ENCODE assay signal across 8 cellular contexts in the genomic region with DNA sequence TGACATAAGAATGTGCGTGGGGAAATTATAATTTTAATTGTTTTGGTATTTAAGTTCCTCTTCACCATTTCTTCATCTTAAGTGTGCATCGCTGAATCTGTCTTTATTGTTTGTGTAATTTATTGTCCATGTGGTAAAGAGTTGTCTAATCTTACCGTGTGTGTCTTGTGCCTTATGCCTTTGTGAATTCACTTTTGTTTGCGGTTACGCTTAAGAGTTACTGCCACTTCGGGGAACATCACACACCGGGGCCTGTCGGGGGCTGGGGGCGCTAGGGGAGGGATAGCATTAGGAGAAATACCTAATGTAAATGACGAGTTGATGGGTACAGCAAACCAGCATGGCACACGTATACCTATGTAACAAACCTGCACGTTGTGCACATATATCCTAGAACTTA. TPM values are rescaled to one million over a fixed set of nuclear protein-coding genes. Genes with fewer than 3 reads are reported as not detected.
DNase-seq lines count a peak whose midpoint lies in the region; ATAC-seq, FAIRE-seq and TF ChIP-seq lines count a peak whose summit lies in the region.

No MANE protein-coding gene starts in this region.

- intact Hi-C loops in K562 (cut with micrococcal nuclease), result no loop called here

- H3K27me3 Mint-ChIP-seq in HFFc6 (ENCODE audit: insufficient read depth), result peaks cover 2% of the 10 kb centered on the region; the same call in 1 of the 2 replicates

- no TSS peak for BruUV-seq in K562 (replicated peaks; lab: Mats Ljungman, UMichigan)

- no peak for FAIRE-seq in K562 (lab: Jason Lieb, UNC)

- peaks cover 5 to 9% of the 10 kb centered on the region in 2 experiments; a peak in 4 of 5 replicates for H3K4me1 ChIP-seq in K562 (replicated peaks in 1 of 2; ENCODE audit: control insufficient read depth in 2 of 2, insufficient read depth in 2 of 2, low read length in 2 of 2)
- H3K4me1 ChIP-seq in mesodermal cell (ENCODE audit: control insufficient read depth, insufficient read depth, low read length, poor library complexity, severe bottlenecking), result no peaks in the 10 kb centered on the region

- in situ Hi-C loops in K562 (cut with MboI), result no loop called here

- H3K9me1 ChIP-seq in K562 (ENCODE audit: control insufficient read depth, insufficient read depth, low read length), result no peaks in the 10 kb centered on the region

- peaks cover 46% of the 10 kb centered on the region for H3K79me2 ChIP-seq in K562 (ENCODE audit: control insufficient read depth, insufficient read depth, low read length)

- no peak for DNase-seq in HFFc6
- DNase-seq in K562 (ENCODE audit: extremely low read depth in 1 of 4, low spot score in 3 of 4), result peak in 1 of 4 experiments; percentile 23
- DNase-seq in NCI-H345 treated with DMSO at 0.1 percent for 48 hours (lab: John Stamatoyannopoulos, UW; ENCODE audit: unreplicated experiment), result no peak
- no peak for DNase-seq in stimulated activated CD4-positive, alpha-beta T cell treated with anti-CD3 and anti-CD28 coated beads, Interleukin-15, amount 100 ng/mL, for 24 hours
- no peak for DNase-seq in NCI-H128 (lab: John Stamatoyannopoulos, UW; ENCODE audit: unreplicated experiment)
- DNase-seq in amygdala (lab: John Stamatoyannopoulos, UW), result no peak

- peak; percentile 25 for ATAC-seq in K562

- no peaks in the 10 kb centered on the region for H3K27me3 ChIP-seq in K562 (ENCODE audit: control insufficient read depth in 2 of 2, insufficient read depth in 2 of 2, low read length in 2 of 2)

- 1% methylated on average over 12 of the region's 12 CpGs for WGBS in K562 (ENCODE audit: insufficient coverage, low coverage, missing lambda C conversion rate)
- 0 to 20% methylated on average over 2 of the region's 12 CpGs for WGBS in mesodermal cell (ENCODE audit: insufficient coverage in 2 of 2), 2 experiments

- TF ChIP-seq POLR2A in K562 (conservative IDR thresholded peaks at IDR 0.05), result no peak

- no peak for TF ChIP-seq CTCF in 22Rv1 (IDR thresholded peaks at IDR 0.05)
- no peak for TF ChIP-seq CTCF in HFFc6 (IDR thresholded peaks at IDR 0.05)
- TF ChIP-seq CTCF in K562 (IDR thresholded peaks at IDR 0.05 in 2 of 3, conservative IDR thresholded peaks at IDR 0.05 in 1 of 3; ENCODE audit: insufficient read depth in 2 of 3, low read depth in 1 of 3, low read length in 3 of 3), result no peak

- peaks cover 3% of the 10 kb centered on the region; the same call in 1 of the 2 replicates for H3K9me3 ChIP-seq in K562 (replicated peaks; ENCODE audit: control insufficient read depth, insufficient read depth, low read depth, low read length)
- no peaks in the 10 kb centered on the region for H3K9me3 ChIP-seq in mesodermal cell (ENCODE audit: control insufficient read depth, low read length)

- POLR2A ChIA-PET in K562 (lab: Yijun Ruan, JAX), result no interaction called here

- CTCF ChIA-PET in K562 (lab: Yijun Ruan, JAX; ENCODE audit: low intra/inter-chr PET ratio), result no interaction called here

- TF ChIP-seq RAD21 in K562 (CRISPR knock-in tag; conservative IDR thresholded peaks at IDR 0.05 in 1 of 2, IDR thresholded peaks at IDR 0.05 in 1 of 2), result no peak

- H3K27ac ChIP-seq in 22Rv1, result peak overlapping the region; percentile 72
- peak overlapping the region; percentile 88 for H3K27ac ChIP-seq in K562 (ENCODE audit: extremely low read depth, low read depth, low read length)
- H3K27ac ChIP-seq in mesodermal cell (ENCODE audit: low read depth, low read length, severe bottlenecking), result peak overlapping the region; percentile 98

- no peaks in the 10 kb centered on the region for H3K9me3 Mint-ChIP-seq in HFFc6

- H3K27ac Mint-ChIP-seq in HFFc6, result peak overlapping the region; percentile 66

- H3K36me3 ChIP-seq in K562 (ENCODE audit: control insufficient read depth, insufficient read depth, low read length), result no peaks in the 10 kb centered on the region
- no peaks in the 10 kb centered on the region for H3K36me3 ChIP-seq in mesodermal cell (ENCODE audit: control insufficient read depth, insufficient read depth, low read length)

- H3K36me3 Mint-ChIP-seq in HFFc6 (ENCODE audit: low read depth), result no peaks in the 10 kb centered on the region

- H3K4me3 Mint-ChIP-seq in HFFc6, result peak overlapping the region; percentile 89

- peak overlapping the region; percentile 69 to 96 for H3K9ac ChIP-seq in K562 (ENCODE audit: insufficient read depth in 1 of 2, low read depth in 2 of 2, low read length in 2 of 2)

- H4K20me1 ChIP-seq in K562 (replicated peaks; ENCODE audit: control insufficient read depth, insufficient read depth, low read length), result no peaks in the 10 kb centered on the region

- peaks cover 39% of the 10 kb centered on the region for H3K4me1 Mint-ChIP-seq in HFFc6 (ENCODE audit: low read depth)

- no peak for TF ChIP-seq EP300 in K562 (IDR thresholded peaks at IDR 0.05; ENCODE audit: low read length)

- H3K4me3 ChIP-seq in K562 (peak overlapping the region; percentile 90), mesodermal cell (ENCODE audit: extremely low read depth, insufficient read depth, low read length, poor library complexity, severe bottlenecking) (peak overlapping the region; percentile 87)

- peak overlapping the region; percentile 98 for H2AFZ ChIP-seq in K562 (ENCODE audit: low read depth, low read length)

- H3K4me2 ChIP-seq in K562 (ENCODE audit: insufficient read depth, low read length), result peak overlapping the region; percentile 99

RNA-seq across cellular contexts. Expression of gene WDR48, which starts 0.8 kb away (rescaled TPM):
- 10 to 100 TPM; 25.7 to 29.1 (median 28.1) TPM for total RNA-seq in HFFc6 (2021; fragmentation: NEBNext Ultra II Directional; extraction: Animal tissue kit (Norgen Biotek cat#: 25700))
- total RNA-seq in K562 (2011; cell fraction: chromatin; rRNA removed; ENCODE audit: low replicate concordance), result 31.6 and 76.0 TPM in 2 replicates
- 13.0 and 16.8 TPM in 2 replicates for total RNA-seq in K562 (2011; cell fraction: nucleolus; rRNA removed)
- 28.7 and 37.4 TPM in 2 replicates for total RNA-seq in K562 (2011; cell fraction: nucleoplasm; rRNA removed)
- total RNA-seq in K562 (2014; rRNA removed) (22.1 and 26.6 TPM in 2 replicates), K562 (2014; rRNA removed; fragmentation: Illumina TruSeq; extraction: Trizol) (48.0 and 58.8 TPM in 2 replicates), K562 (2015; rRNA removed; fragmentation: Illumina TruSeq; extraction: Trizol) (34.4 and 38.1 TPM in 2 replicates), K562 (2021) (45.7 and 48.5 TPM in 2 replicates)
- polyA plus RNA-seq in K562 (2011; rRNA removed) (51.8 and 70.6 TPM in 2 replicates), K562 (2014; fragmentation: Illumina TruSeq; extraction: Trizol) (44.1 and 49.9 TPM in 2 replicates), K562 (2014; fragmentation: Nextera tagmentation; extraction: Ambion mirVana) (10 to 100 TPM; 27.0 to 49.2 TPM), K562 (2014; rRNA removed) (31.1 and 31.2 TPM in 2 replicates)
- polyA plus RNA-seq in K562 (2011; cell fraction: cytosol; rRNA removed), result 14.0 and 23.7 TPM in 2 replicates
- 35.7 and 44.4 TPM in 2 replicates for polyA plus RNA-seq in K562 (2011; cell fraction: nucleus; rRNA removed)
- polyA plus RNA-seq in K562 (2012), result 34.3 and 41.0 TPM in 2 replicates
- polyA minus RNA-seq in K562 (2011; rRNA and poly(A)+ RNA removed), result 113 and 118 TPM in 2 replicates
- 20.6 and 39.8 TPM in 2 replicates for polyA minus RNA-seq in K562 (2011; cell fraction: cytosol; rRNA and poly(A)+ RNA removed)
- polyA minus RNA-seq in K562 (2011; cell fraction: nucleus; rRNA and poly(A)+ RNA removed), result 30.3 and 38.9 TPM in 2 replicates
- 51.9 TPM for polyA plus RNA-seq in mesodermal cell (2013, experiment 1 of 2)
- polyA plus RNA-seq in mesodermal cell (2013, experiment 2 of 2), result 49.3 TPM

RNA-seq across cellular contexts. Expression of gene SCN11A, which starts 0.9 kb away (rescaled TPM):
- total RNA-seq in HFFc6 (2021; fragmentation: NEBNext Ultra II Directional; extraction: Animal tissue kit (Norgen Biotek cat#: 25700)), result not detected
- total RNA-seq in K562 (2011; cell fraction: chromatin; rRNA removed; ENCODE audit: low replicate concordance), result 0.07 TPM in 1 of 2 replicates, not detected in the other
- not detected in 2 replicates for total RNA-seq in K562 (2011; cell fraction: nucleolus; rRNA removed)
- not detected in 2 replicates for total RNA-seq in K562 (2011; cell fraction: nucleoplasm; rRNA removed)
- total RNA-seq in K562 (2014; rRNA removed), result 0.05 TPM in 1 of 2 replicates, not detected in the other
- 0.03 TPM in 1 of 2 replicates, not detected in the other for total RNA-seq in K562 (2014; rRNA removed; fragmentation: Illumina TruSeq; extraction: Trizol)
- 0.04 TPM in 2 replicates for total RNA-seq in K562 (2015; rRNA removed; fragmentation: Illumina TruSeq; extraction: Trizol)
- not detected in 2 replicates for total RNA-seq in K562 (2021)
- polyA plus RNA-seq in K562 (2011; rRNA removed), result 0.01 TPM in 1 of 2 replicates, not detected in the other
- 0.01 TPM in 2 replicates for polyA plus RNA-seq in K562 (2011; cell fraction: cytosol; rRNA removed)
- 0.03 and 0.06 TPM in 2 replicates for polyA plus RNA-seq in K562 (2011; cell fraction: nucleus; rRNA removed)
- polyA plus RNA-seq in K562 (2012), result 0.01 and 0.04 TPM in 2 replicates
- not detected in 2 replicates for polyA plus RNA-seq in K562 (2014; fragmentation: Illumina TruSeq; extraction: Trizol)
- polyA plus RNA-seq in K562 (2014; fragmentation: Nextera tagmentation; extraction: Ambion mirVana), result not detected
- not detected in 2 replicates for polyA plus RNA-seq in K562 (2014; rRNA removed)
- polyA minus RNA-seq in K562 (2011; rRNA and poly(A)+ RNA removed), result not detected in 2 replicates
- polyA minus RNA-seq in K562 (2011; cell fraction: cytosol; rRNA and poly(A)+ RNA removed), result not detected in 2 replicates
- not detected in 2 replicates for polyA minus RNA-seq in K562 (2011; cell fraction: nucleus; rRNA and poly(A)+ RNA removed)
- polyA plus RNA-seq in mesodermal cell (2013, experiment 1 of 2), result 0.48 TPM
- 0.25 TPM for polyA plus RNA-seq in mesodermal cell (2013, experiment 2 of 2)

RNA-seq across cellular contexts. Expression of gene GORASP1, which starts 54.8 kb away (rescaled TPM):
- 10 to 100 TPM; 42.7 to 52.1 (median 47.0) TPM for total RNA-seq in HFFc6 (2021; fragmentation: NEBNext Ultra II Directional; extraction: Animal tissue kit (Norgen Biotek cat#: 25700))
- total RNA-seq in K562 (2011; cell fraction: chromatin; rRNA removed; ENCODE audit: low replicate concordance), result 170 and 347 TPM in 2 replicates
- total RNA-seq in K562 (2011; cell fraction: nucleolus; rRNA removed), result 220 and 236 TPM in 2 replicates
- total RNA-seq in K562 (2011; cell fraction: nucleoplasm; rRNA removed), result 186 and 187 TPM in 2 replicates
- total RNA-seq in K562 (2014; rRNA removed) (67.6 and 83.5 TPM in 2 replicates), K562 (2014; rRNA removed; fragmentation: Illumina TruSeq; extraction: Trizol) (39.7 and 46.8 TPM in 2 replicates), K562 (2015; rRNA removed; fragmentation: Illumina TruSeq; extraction: Trizol) (65.3 and 67.6 TPM in 2 replicates), K562 (2021) (80.7 and 81.2 TPM in 2 replicates)
- polyA plus RNA-seq in K562 (2011; rRNA removed) (87.9 and 116 TPM in 2 replicates), K562 (2014; fragmentation: Illumina TruSeq; extraction: Trizol) (71.3 and 81.3 TPM in 2 replicates), K562 (2014; fragmentation: Nextera tagmentation; extraction: Ambion mirVana) (10 to 100 TPM in 1 of 2 experiments, 1 to 10 TPM in 1; 8.4 to 14.0 TPM), K562 (2014; rRNA removed) (75.3 and 82.3 TPM in 2 replicates)
- 88.5 and 108 TPM in 2 replicates for polyA plus RNA-seq in K562 (2011; cell fraction: cytosol; rRNA removed)
- 454 and 537 TPM in 2 replicates for polyA plus RNA-seq in K562 (2011; cell fraction: nucleus; rRNA removed)
- polyA plus RNA-seq in K562 (2012), result 72.8 and 104 TPM in 2 replicates
- polyA minus RNA-seq in K562 (2011; rRNA and poly(A)+ RNA removed), result 48.5 and 49.2 TPM in 2 replicates
- polyA minus RNA-seq in K562 (2011; cell fraction: cytosol; rRNA and poly(A)+ RNA removed), result 42.4 and 49.5 TPM in 2 replicates
- 120 and 149 TPM in 2 replicates for polyA minus RNA-seq in K562 (2011; cell fraction: nucleus; rRNA and poly(A)+ RNA removed)
- 45.0 TPM for polyA plus RNA-seq in mesodermal cell (2013, experiment 1 of 2)
- polyA plus RNA-seq in mesodermal cell (2013, experiment 2 of 2), result 38.8 TPM

RNA-seq across cellular contexts. Expression of gene TTC21A, which starts 54.9 kb away (rescaled TPM):
- total RNA-seq in HFFc6 (2021; fragmentation: NEBNext Ultra II Directional; extraction: Animal tissue kit (Norgen Biotek cat#: 25700)), result 1 to 10 TPM in 5 of 6 experiments, under 1 TPM in 1; 0.91 to 2.2 (median 1.8) TPM
- total RNA-seq in K562 (2011; cell fraction: chromatin; rRNA removed; ENCODE audit: low replicate concordance), result 7.6 and 12.4 TPM in 2 replicates
- total RNA-seq in K562 (2011; cell fraction: nucleolus; rRNA removed), result 5.8 and 6.7 TPM in 2 replicates
- 5.1 and 8.2 TPM in 2 replicates for total RNA-seq in K562 (2011; cell fraction: nucleoplasm; rRNA removed)
- 0.36 and 0.37 TPM in 2 replicates for total RNA-seq in K562 (2014; rRNA removed)
- total RNA-seq in K562 (2014; rRNA removed; fragmentation: Illumina TruSeq; extraction: Trizol), result 0.32 and 0.47 TPM in 2 replicates
- total RNA-seq in K562 (2015; rRNA removed; fragmentation: Illumina TruSeq; extraction: Trizol), result 0.83 and 1.2 TPM in 2 replicates
- total RNA-seq in K562 (2021), result 1.4 and 1.7 TPM in 2 replicates
- polyA plus RNA-seq in K562 (2011; rRNA removed), result 0.84 and 1.1 TPM in 2 replicates
- polyA plus RNA-seq in K562 (2011; cell fraction: cytosol; rRNA removed), result 0.66 and 1.1 TPM in 2 replicates
- 5.1 and 6.7 TPM in 2 replicates for polyA plus RNA-seq in K562 (2011; cell fraction: nucleus; rRNA removed)
- 1.3 and 2.7 TPM in 2 replicates for polyA plus RNA-seq in K562 (2012)
- 0.70 and 0.94 TPM in 2 replicates for polyA plus RNA-seq in K562 (2014; fragmentation: Illumina TruSeq; extraction: Trizol)
- under 1 TPM; 0.22 to 0.35 TPM for polyA plus RNA-seq in K562 (2014; fragmentation: Nextera tagmentation; extraction: Ambion mirVana)
- polyA plus RNA-seq in K562 (2014; rRNA removed), result 0.93 and 1.4 TPM in 2 replicates
- 1.3 and 2.1 TPM in 2 replicates for polyA minus RNA-seq in K562 (2011; rRNA and poly(A)+ RNA removed)
- 0.67 TPM in 1 of 2 replicates, not detected in the other for polyA minus RNA-seq in K562 (2011; cell fraction: cytosol; rRNA and poly(A)+ RNA removed)
- polyA minus RNA-seq in K562 (2011; cell fraction: nucleus; rRNA and poly(A)+ RNA removed), result 3.5 and 4.1 TPM in 2 replicates
- 4.5 TPM for polyA plus RNA-seq in mesodermal cell (2013, experiment 1 of 2)
- 3.6 TPM for polyA plus RNA-seq in mesodermal cell (2013, experiment 2 of 2)
